In genomic region chr9:37911271-37911681, GRCh38 we compare ENCODE assay signal across 22 cellular contexts. TPM values are rescaled to one million over a fixed set of nuclear protein-coding genes. Genes with fewer than 3 reads are reported as not detected.
DNase-seq lines count a peak whose midpoint lies in the region; ATAC-seq and TF ChIP-seq lines count a peak whose summit lies in the region.
"Had no signal": no experiment of that assay in that cellular context is flagged by ENCODE, and none has a peak within 500 bp of the region (broad histone marks: within the 10 kb centered on the region; RNA-seq: fewer than 3 reads in every experiment).

No MANE protein-coding gene starts in this region.

- H3K4me3 ChIP-seq in cardiac muscle cell (no peak overlapping the region), right atrium auricular region (no peak overlapping the region), astrocyte of the spinal cord (ENCODE audit: low read depth, low read length) (no peak overlapping the region)
- H3K4me3 ChIP-seq: breast epithelium, PC-9, psoas muscle, SJSA1 had no signal

- in situ Hi-C loops in astrocyte of the spinal cord (cut with HindIII; ENCODE audit: low sequenced_read_pairs): no loop called here

- H3K27me3 ChIP-seq in cardiac muscle cell: no peaks in the 10 kb centered on the region
- H3K27me3 ChIP-seq in right atrium auricular region: no peaks in the 10 kb centered on the region
- H3K27me3 ChIP-seq: breast epithelium, SJSA1 had no signal

- TF ChIP-seq CTCF in cardiac muscle cell (IDR thresholded peaks at IDR 0.05; ENCODE audit: low read depth, low read length) (no peak), right atrium auricular region (IDR thresholded peaks at IDR 0.05) (no peak), astrocyte of the spinal cord (IDR thresholded peaks at IDR 0.05; ENCODE audit: low read depth, low read length) (no peak)

- ATAC-seq in HG02938 (IDR thresholded peaks at IDR 0.05; ENCODE audit: unreplicated experiment) (no peak), GM19035 (IDR thresholded peaks at IDR 0.05; ENCODE audit: unreplicated experiment) (no peak), HG03378 (IDR thresholded peaks at IDR 0.05; ENCODE audit: unreplicated experiment) (no peak)
- ATAC-seq: activated CD4-positive, CD25-positive, alpha-beta regulatory T cell treated with anti-CD3 and anti-CD28 coated beads, Interleukin-2, amount 50 U/mL, for 24 hours; left cardiac atrium; psoas muscle had no signal

- H3K9me3 ChIP-seq in cardiac muscle cell (ENCODE audit: low read depth) (no peaks in the 10 kb centered on the region), right atrium auricular region (no peaks in the 10 kb centered on the region)
- H3K9me3 ChIP-seq: breast epithelium, psoas muscle, SJSA1 had no signal

- H3K27ac ChIP-seq in cardiac muscle cell (peak overlapping the region; percentile 30), right atrium auricular region (no peak overlapping the region)
- H3K27ac ChIP-seq: breast epithelium, PC-9, psoas muscle, SJSA1 had no signal

- DNase-seq in cardiac muscle cell (ENCODE audit: low read depth in 1 of 2, low spot score in 1 of 2): peak; percentile 35 to 55
- DNase-seq in right atrium auricular region (ENCODE audit: low spot score): no peak
- DNase-seq in astrocyte of the spinal cord (ENCODE audit: low read depth, low spot score): peak; percentile 80
- peak; percentile 76 for DNase-seq in left kidney (ENCODE audit: low read depth, low spot score)
- DNase-seq in SHP77 (lab: John Stamatoyannopoulos, UW): no peak
- DNase-seq: activated naive CD8-positive, alpha-beta T cell treated with anti-CD3 and anti-CD28 coated beads, Interleukin-2, amount 10 ng/mL, durations not matched to agents 7 days and 5 days; dermis blood vessel endothelial cell; GF-D8; left cardiac atrium; midbrain; NCI-H1417 treated with DMSO at 0.1 percent for 48 hours; NCI-H526 treated with DMSO at 0.1 percent for 48 hours; nephron progenitor cell; PC-9; psoas muscle; stimulated activated CD4-positive, alpha-beta T cell treated with anti-CD3 and anti-CD28 coated beads, Interleukin-12 subunit alpha, Interleukin-12 subunit beta, amount 100 ng/mL, for 4 hours had no signal

- peaks cover 12% of the 10 kb centered on the region for H3K4me1 ChIP-seq in cardiac muscle cell (ENCODE audit: low read depth)
- peaks cover 0 to 11% of the 10 kb centered on the region in 2 donors for H3K4me1 ChIP-seq in right atrium auricular region
- H3K4me1 ChIP-seq: breast epithelium had no signal

- no peaks in the 10 kb centered on the region for H3K36me3 ChIP-seq in cardiac muscle cell
- no peaks in the 10 kb centered on the region for H3K36me3 ChIP-seq in right atrium auricular region
- H3K36me3 ChIP-seq: breast epithelium had no signal

RNA-seq across cellular contexts. Expression of gene SLC25A51, which starts 7.3 kb away (rescaled TPM):
- total RNA-seq in cardiac muscle cell (17.0 and 21.1 TPM in 2 replicates), right atrium auricular region (10 to 100 TPM; 23.5 to 27.1 TPM)
- 13.0 and 14.1 TPM in 2 replicates for polyA plus RNA-seq in cardiac muscle cell

Comparison
In these comparisons a context has a peak if more than half of its experiments do, and no peak if none do; other contexts are left out.
1. DNase-seq: peak in cardiac muscle cell (2 of 2), astrocyte of the spinal cord (single experiment) and left kidney (single experiment); none in right atrium auricular region (single experiment) and SHP77 (0 of 2).